ENCODE assay signal across 1 cellular context in the genomic region with DNA sequence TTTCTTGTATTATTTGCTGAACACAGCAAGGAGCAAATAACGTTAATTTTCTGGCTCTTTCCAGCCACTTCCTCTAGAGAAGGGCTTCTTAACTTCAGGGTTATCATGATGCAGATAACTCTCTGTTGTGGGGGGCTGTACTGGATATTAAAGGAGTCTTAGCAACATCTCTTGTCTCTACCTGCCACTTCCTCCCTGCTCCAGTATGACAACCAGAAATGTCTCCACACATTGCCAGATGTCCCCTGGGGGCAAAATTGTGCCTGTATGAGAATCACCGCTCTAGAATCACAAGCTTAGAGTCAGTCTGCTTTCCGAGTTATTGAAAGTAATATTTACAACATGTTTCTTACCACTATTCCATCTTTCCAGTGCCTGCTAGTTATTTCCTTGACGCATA.
TF ChIP-seq lines count a peak whose summit lies in the region.

No MANE protein-coding gene starts in this region.

TF ChIP-seq in K562, 482 proteins besides CTCF, POLR2A, EP300 and RAD21:
- TF ChIP-seq SPI1 (IDR thresholded peaks at IDR 0.05; ENCODE audit: borderline replicate concordance, low read depth, low read length) (peak; percentile 53; the same call in 1 of the 2 replicates), ZNF395 (CRISPR knock-in tag; IDR thresholded peaks at IDR 0.05) (no peak)
TF ChIP-seq in K562: peak in this region for 1.
